In genomic region chr1:62687421-62687902, GRCh38 we compare ENCODE assay signal across 1 cellular context.
TF ChIP-seq lines count a peak whose summit lies in the region.

No MANE protein-coding gene starts in this region.

TF ChIP-seq in HepG2, 621 proteins besides CTCF, POLR2A, EP300 and RAD21 (continued from another document and continues in another):
- TF ChIP-seq ZNF672 (CRISPR knock-in tag; IDR thresholded peaks at IDR 0.05) (no peak), ZNF343 (CRISPR knock-in tag; IDR thresholded peaks at IDR 0.05) (no peak), MAF1 (CRISPR knock-in tag; IDR thresholded peaks at IDR 0.05; ENCODE audit: borderline replicate concordance) (no peak), HOXA3 (CRISPR knock-in tag; IDR thresholded peaks at IDR 0.05) (peak; percentile 41; the same call in 1 of the 2 replicates), HHEX (CRISPR knock-in tag; IDR thresholded peaks at IDR 0.05) (no peak), RCOR2 (CRISPR knock-in tag; IDR thresholded peaks at IDR 0.05) (no peak), ZBTB4 (CRISPR knock-in tag; IDR thresholded peaks at IDR 0.05; ENCODE audit: borderline replicate concordance) (no peak), MYNN (CRISPR knock-in tag; IDR thresholded peaks at IDR 0.05; ENCODE audit: low read depth) (no peak), TAF15 (IDR thresholded peaks at IDR 0.05; ENCODE audit: low read depth, low read length, poor library complexity, severe bottlenecking) (no peak), ZNF251 (CRISPR knock-in tag; IDR thresholded peaks at IDR 0.05) (no peak), DNMT3B (CRISPR knock-in tag; conservative IDR thresholded peaks at IDR 0.05) (no peak), ZNF674 (CRISPR knock-in tag; IDR thresholded peaks at IDR 0.05; ENCODE audit: low read depth) (no peak), SETDB1 (CRISPR knock-in tag; IDR thresholded peaks at IDR 0.05; ENCODE audit: borderline replicate concordance) (no peak), ZBTB43 (CRISPR knock-in tag; conservative IDR thresholded peaks at IDR 0.05) (no peak), ASH2L (IDR thresholded peaks at IDR 0.05; ENCODE audit: insufficient read length, low read depth, low read length) (peak; percentile 48), SAP130 (CRISPR knock-in tag; IDR thresholded peaks at IDR 0.05; ENCODE audit: low read depth) (peak; percentile 74), ZNF512B (CRISPR knock-in tag; IDR thresholded peaks at IDR 0.05; ENCODE audit: borderline replicate concordance) (no peak), NKX3-1 (CRISPR knock-in tag; IDR thresholded peaks at IDR 0.05) (0 out of 2 replicates have a peak, but pooled peaks have one; percentile 34), CREB1 (IDR thresholded peaks at IDR 0.05) (no peak), CREB1 (CRISPR knock-in tag; IDR thresholded peaks at IDR 0.05) (no peak), MED1 (CRISPR knock-in tag; IDR thresholded peaks at IDR 0.05) (no peak; the same call in 1 of the 2 replicates), FOXK2 (IDR thresholded peaks at IDR 0.05) (no peak), IKZF5 (CRISPR knock-in tag; IDR thresholded peaks at IDR 0.05) (no peak), POLR2AphosphoS5 (IDR thresholded peaks at IDR 0.05; ENCODE audit: low read depth, low read length) (peak; percentile 64), PAXIP1 (CRISPR knock-in tag; conservative IDR thresholded peaks at IDR 0.05) (peak; percentile 40; the same call in 1 of the 2 replicates), ZNF607 (CRISPR knock-in tag; IDR thresholded peaks at IDR 0.05; ENCODE audit: borderline replicate concordance) (no peak), XBP1 (CRISPR knock-in tag; IDR thresholded peaks at IDR 0.05) (no peak), ETS1 (CRISPR knock-in tag; IDR thresholded peaks at IDR 0.05) (no peak), ZBTB8A (CRISPR knock-in tag; IDR thresholded peaks at IDR 0.05; ENCODE audit: borderline replicate concordance, low read depth) (no peak), PBX3 (CRISPR knock-in tag; IDR thresholded peaks at IDR 0.05; ENCODE audit: borderline replicate concordance) (no peak), ZNF724P (CRISPR knock-in tag; IDR thresholded peaks at IDR 0.05; ENCODE audit: borderline replicate concordance) (no peak), NFYC (CRISPR knock-in tag; IDR thresholded peaks at IDR 0.05) (no peak), ZNF564 (CRISPR knock-in tag; IDR thresholded peaks at IDR 0.05) (no peak), MTA3 (CRISPR knock-in tag; IDR thresholded peaks at IDR 0.05) (no peak), ZNF562 (CRISPR knock-in tag; IDR thresholded peaks at IDR 0.05; ENCODE audit: borderline replicate concordance) (no peak), ZNF782 (CRISPR knock-in tag; IDR thresholded peaks at IDR 0.05; ENCODE audit: borderline replicate concordance) (no peak), PHF20 (CRISPR knock-in tag; IDR thresholded peaks at IDR 0.05) (no peak; the same call in 1 of the 2 replicates), ZNF260 (CRISPR knock-in tag; IDR thresholded peaks at IDR 0.05; ENCODE audit: borderline replicate concordance, low read depth) (no peak), ZNF496 (CRISPR knock-in tag; IDR thresholded peaks at IDR 0.05; ENCODE audit: insufficient replicate concordance) (no peak), POGK (CRISPR knock-in tag; conservative IDR thresholded peaks at IDR 0.05) (no peak), DZIP1 (CRISPR knock-in tag; IDR thresholded peaks at IDR 0.05) (no peak), ZNF547 (CRISPR knock-in tag; IDR thresholded peaks at IDR 0.05) (no peak), MEIS1 (CRISPR knock-in tag; IDR thresholded peaks at IDR 0.05; ENCODE audit: borderline replicate concordance) (peak; percentile 1; the same call in 1 of the 2 replicates), ZIK1 (CRISPR knock-in tag; IDR thresholded peaks at IDR 0.05; ENCODE audit: borderline replicate concordance, low read depth) (no peak), RAD51 (IDR thresholded peaks at IDR 0.05; ENCODE audit: borderline replicate concordance) (no peak), ZNF121 (CRISPR knock-in tag; IDR thresholded peaks at IDR 0.05) (no peak), ADNP (CRISPR knock-in tag; IDR thresholded peaks at IDR 0.05) (no peak), KLF13 (CRISPR knock-in tag; IDR thresholded peaks at IDR 0.05) (no peak), ZBTB42 (CRISPR knock-in tag; IDR thresholded peaks at IDR 0.05) (no peak), SUZ12 (IDR thresholded peaks at IDR 0.05; ENCODE audit: low read depth, low read length) (no peak)
